Comparison of ENCODE assay signal across 8 cellular contexts in genomic region chr21:33268392-33268735, GRCh38. TPM values are rescaled to one million over a fixed set of nuclear protein-coding genes. Genes with fewer than 3 reads are reported as not detected.
DNase-seq lines count a peak whose midpoint lies in the region; ATAC-seq and TF ChIP-seq lines count a peak whose summit lies in the region.

No MANE protein-coding gene starts in this region.

- H3K9me3 Mint-ChIP-seq in HFFc6: no peaks in the 10 kb centered on the region

- H3K4me1 Mint-ChIP-seq in HFFc6 (ENCODE audit: low read depth): peaks cover 36% of the 10 kb centered on the region
- peaks cover 41% of the 10 kb centered on the region for H3K4me1 Mint-ChIP-seq in T-helper 17 cell

- peaks cover 1% of the 10 kb centered on the region for H3K36me3 ChIP-seq in neural cell (ENCODE audit: insufficient read depth, low read length)

- H3K27ac Mint-ChIP-seq in HFFc6: no peak overlapping the region
- peak overlapping the region; percentile 97 for H3K27ac Mint-ChIP-seq in T-helper 17 cell

- no peak overlapping the region for H3K9ac ChIP-seq in neural cell (ENCODE audit: low read length)

- intact Hi-C loops in cardiac septum (cut with DNase I): no loop called here

- H3K4me2 ChIP-seq in neural cell (ENCODE audit: low read length): no peak overlapping the region

- no peak overlapping the region for H2AFZ ChIP-seq in neural cell (ENCODE audit: low read depth, low read length)

- peak; percentile 56 for TF ChIP-seq EP300 in neural cell (conservative IDR thresholded peaks at IDR 0.05; ENCODE audit: poor library complexity, severe bottlenecking)

- H3K27me3 Mint-ChIP-seq in HFFc6 (ENCODE audit: insufficient read depth) (peaks cover 5% of the 10 kb centered on the region), T-helper 17 cell (no peaks in the 10 kb centered on the region)

- no peaks in the 10 kb centered on the region for H4K20me1 ChIP-seq in neural cell (ENCODE audit: insufficient read depth)

- no peak for DNase-seq in HFFc6
- no peak for DNase-seq in T-helper 17 cell
- no peak for DNase-seq in GM19240 (ENCODE audit: insufficient read length, low spot score)
- no peak for DNase-seq in activated effector memory CD4-positive, alpha-beta T cell treated with anti-CD3 and anti-CD28 coated beads, Interleukin-2, amount 50 U/mL, for 16 hours
- DNase-seq in cardiac septum (ENCODE audit: low spot score): no peak
- DNase-seq in OCI-M2 (lab: John Stamatoyannopoulos, UW; ENCODE audit: unreplicated experiment): no peak

- H3K9me3 ChIP-seq in T-helper 17 cell (ENCODE audit: control insufficient read depth, low read length, poor library complexity, severe bottlenecking): no peaks in the 10 kb centered on the region
- H3K9me3 ChIP-seq in neural cell (ENCODE audit: low read length): no peaks in the 10 kb centered on the region

- peaks cover 23% of the 10 kb centered on the region for H3K36me3 Mint-ChIP-seq in HFFc6 (ENCODE audit: low read depth)
- H3K36me3 Mint-ChIP-seq in T-helper 17 cell (ENCODE audit: low read depth): peaks cover 8% of the 10 kb centered on the region

- H3K4me3 ChIP-seq in neural cell (ENCODE audit: low read length): no peak overlapping the region

- no peaks in the 10 kb centered on the region for H3K27me3 ChIP-seq in neural cell (ENCODE audit: insufficient read depth, low read depth, low read length)

- H3K79me2 ChIP-seq in neural cell (replicated peaks; ENCODE audit: insufficient read depth, low read length): no peaks in the 10 kb centered on the region

- ATAC-seq in GM18520 (IDR thresholded peaks at IDR 0.05; ENCODE audit: unreplicated experiment) (peak; percentile 23), T-helper 17 cell (no peak)

- H3F3A ChIP-seq in neural cell (ENCODE audit: insufficient read depth, low read length, poor library complexity, severe bottlenecking): no peaks in the 10 kb centered on the region

- TF ChIP-seq CTCF in HFFc6 (IDR thresholded peaks at IDR 0.05) (no peak), neural cell (IDR thresholded peaks at IDR 0.05; ENCODE audit: poor library complexity, severe bottlenecking) (no peak)

- no peak for TF ChIP-seq RAD21 in neural cell (conservative IDR thresholded peaks at IDR 0.05)

- peak overlapping the region; percentile 95 for H3K4me3 Mint-ChIP-seq in HFFc6
- H3K4me3 Mint-ChIP-seq in T-helper 17 cell: peak overlapping the region; percentile 98

- H3K27ac ChIP-seq in neural cell (ENCODE audit: low read length): peak overlapping the region; percentile 23

- H3K9me2 ChIP-seq in neural cell (ENCODE audit: insufficient read depth, low read length): no peaks in the 10 kb centered on the region

TF ChIP-seq in neural cell, 6 proteins besides CTCF, POLR2A, EP300 and RAD21:
- TF ChIP-seq REST (IDR thresholded peaks at IDR 0.05; ENCODE audit: borderline replicate concordance): no peak

RNA-seq across cellular contexts. Expression of gene IL10RB, which starts 2.2 kb away (rescaled TPM):
- total RNA-seq in HFFc6 (2021; fragmentation: NEBNext Ultra II Directional; extraction: Animal tissue kit (Norgen Biotek cat#: 25700)): 10 to 100 TPM; 25.5 to 35.3 (median 29.5) TPM
- 10 to 100 TPM; 17.0 to 18.9 TPM for total RNA-seq in T-helper 17 cell
- polyA plus RNA-seq in neural cell: 0.38 and 6.0 TPM in 2 replicates
- polyA minus RNA-seq in neural cell: 2.1 and 2.4 TPM in 2 replicates
- total RNA-seq in cardiac septum: 7.2 TPM

RNA-seq across cellular contexts. Expression of gene IFNAR2, which starts 38.6 kb away (rescaled TPM):
- total RNA-seq in HFFc6 (2021; fragmentation: NEBNext Ultra II Directional; extraction: Animal tissue kit (Norgen Biotek cat#: 25700)): 10 to 100 TPM in 5 of 6 experiments, 1 to 10 TPM in 1; 8.0 to 14.6 (median 11.0) TPM
- total RNA-seq in T-helper 17 cell (10 to 100 TPM; 40.5 to 48.1 TPM), cardiac septum (14.4 TPM)
- polyA plus RNA-seq in neural cell: 3.2 and 10.3 TPM in 2 replicates
- polyA minus RNA-seq in neural cell: 12.9 and 14.5 TPM in 2 replicates

RNA-seq across cellular contexts. Expression of gene IFNAR1, which starts 56.4 kb away (rescaled TPM):
- total RNA-seq in HFFc6 (2021; fragmentation: NEBNext Ultra II Directional; extraction: Animal tissue kit (Norgen Biotek cat#: 25700)): 10 to 100 TPM; 42.0 to 49.7 (median 43.6) TPM
- total RNA-seq in T-helper 17 cell: 10 to 100 TPM; 16.6 to 27.6 TPM
- polyA plus RNA-seq in neural cell: 12.4 and 15.5 TPM in 2 replicates
- 51.9 and 56.4 TPM in 2 replicates for polyA minus RNA-seq in neural cell
- total RNA-seq in cardiac septum: 29.5 TPM
